In the genomic region with DNA sequence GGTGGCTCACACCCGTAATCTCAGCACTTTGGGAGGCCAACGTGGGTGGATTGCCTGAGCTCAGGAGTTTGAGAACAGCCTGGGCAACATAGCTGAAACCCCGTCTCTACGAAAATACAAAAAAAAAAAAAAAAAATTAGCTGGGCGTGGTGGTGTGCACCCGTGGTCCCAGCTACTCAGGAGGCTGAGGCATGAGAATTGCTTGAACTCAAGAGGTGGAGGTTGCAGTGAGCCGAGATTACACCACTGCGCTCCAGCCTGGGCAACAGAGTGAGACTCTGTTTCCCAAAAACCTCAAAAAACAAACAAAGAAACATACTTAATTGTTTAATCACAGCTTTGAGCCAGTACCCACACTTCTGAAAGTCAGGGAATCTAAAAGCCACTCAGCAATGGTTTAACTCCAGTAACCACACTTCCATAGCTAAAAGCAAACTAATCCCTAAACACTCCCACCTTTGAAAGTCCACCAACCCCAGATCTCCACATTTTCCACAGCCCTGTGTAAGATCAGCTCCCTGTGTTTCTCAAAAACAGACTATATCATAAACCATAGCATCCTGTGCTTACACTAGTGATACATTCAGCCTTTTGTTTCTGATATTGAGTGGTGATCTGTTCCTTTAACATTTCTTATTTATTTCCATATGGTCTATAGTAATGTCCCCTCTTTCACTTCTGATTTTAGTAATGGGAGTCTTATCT, we compare ENCODE assay signal across 1 cellular context.
TF ChIP-seq lines count a peak whose summit lies in the region.

No MANE protein-coding gene starts in this region.

TF ChIP-seq in K562, 482 proteins besides CTCF, POLR2A, EP300 and RAD21 (continued from another document):
- TF ChIP-seq, protein P1, sequence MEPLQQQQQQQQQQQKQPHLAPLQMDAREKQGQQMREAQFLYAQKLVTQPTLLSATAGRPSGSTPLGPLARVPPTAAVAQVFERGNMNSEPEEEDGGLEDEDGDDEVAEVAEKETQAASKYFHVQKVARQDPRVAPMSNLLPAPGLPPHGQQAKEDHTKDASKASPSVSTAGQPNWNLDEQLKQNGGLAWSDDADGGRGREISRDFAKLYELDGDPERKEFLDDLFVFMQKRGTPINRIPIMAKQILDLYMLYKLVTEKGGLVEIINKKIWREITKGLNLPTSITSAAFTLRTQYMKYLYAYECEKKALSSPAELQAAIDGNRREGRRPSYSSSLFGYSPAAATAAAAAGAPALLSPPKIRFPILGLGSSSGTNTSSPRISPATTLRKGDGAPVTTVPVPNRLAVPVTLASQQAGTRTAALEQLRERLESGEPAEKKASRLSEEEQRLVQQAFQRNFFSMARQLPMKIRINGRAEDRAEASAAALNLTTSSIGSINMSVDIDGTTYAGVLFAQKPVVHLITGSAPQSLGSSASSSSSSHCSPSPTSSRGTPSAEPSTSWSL (CRISPR knock-in tag; IDR thresholded peaks at IDR 0.05; ENCODE audit: borderline replicate concordance): no peak
- TF ChIP-seq TFAM (CRISPR knock-in tag; conservative IDR thresholded peaks at IDR 0.05) (no peak), ARID1B (IDR thresholded peaks at IDR 0.05) (0 out of 2 replicates have a peak, but pooled peaks have one; percentile 9), POLR3G (IDR thresholded peaks at IDR 0.05; ENCODE audit: extremely low read depth, insufficient read length, insufficient replicate concordance) (no peak), ERF (CRISPR knock-in tag; IDR thresholded peaks at IDR 0.05) (no peak), CTBP1 (IDR thresholded peaks at IDR 0.05; ENCODE audit: borderline replicate concordance) (no peak), ZNF146 (CRISPR knock-in tag; IDR thresholded peaks at IDR 0.05; ENCODE audit: unreplicated experiment) (no peak), HMG20A (CRISPR knock-in tag; conservative IDR thresholded peaks at IDR 0.05) (no peak), HMG20B (CRISPR knock-in tag; IDR thresholded peaks at IDR 0.05) (no peak)
- TF ChIP-seq, protein P2, sequence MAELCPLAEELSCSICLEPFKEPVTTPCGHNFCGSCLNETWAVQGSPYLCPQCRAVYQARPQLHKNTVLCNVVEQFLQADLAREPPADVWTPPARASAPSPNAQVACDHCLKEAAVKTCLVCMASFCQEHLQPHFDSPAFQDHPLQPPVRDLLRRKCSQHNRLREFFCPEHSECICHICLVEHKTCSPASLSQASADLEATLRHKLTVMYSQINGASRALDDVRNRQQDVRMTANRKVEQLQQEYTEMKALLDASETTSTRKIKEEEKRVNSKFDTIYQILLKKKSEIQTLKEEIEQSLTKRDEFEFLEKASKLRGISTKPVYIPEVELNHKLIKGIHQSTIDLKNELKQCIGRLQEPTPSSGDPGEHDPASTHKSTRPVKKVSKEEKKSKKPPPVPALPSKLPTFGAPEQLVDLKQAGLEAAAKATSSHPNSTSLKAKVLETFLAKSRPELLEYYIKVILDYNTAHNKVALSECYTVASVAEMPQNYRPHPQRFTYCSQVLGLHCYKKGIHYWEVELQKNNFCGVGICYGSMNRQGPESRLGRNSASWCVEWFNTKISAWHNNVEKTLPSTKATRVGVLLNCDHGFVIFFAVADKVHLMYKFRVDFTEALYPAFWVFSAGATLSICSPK (IDR thresholded peaks at IDR 0.05; ENCODE audit: borderline replicate concordance): no peak
- TF ChIP-seq, protein P3, sequence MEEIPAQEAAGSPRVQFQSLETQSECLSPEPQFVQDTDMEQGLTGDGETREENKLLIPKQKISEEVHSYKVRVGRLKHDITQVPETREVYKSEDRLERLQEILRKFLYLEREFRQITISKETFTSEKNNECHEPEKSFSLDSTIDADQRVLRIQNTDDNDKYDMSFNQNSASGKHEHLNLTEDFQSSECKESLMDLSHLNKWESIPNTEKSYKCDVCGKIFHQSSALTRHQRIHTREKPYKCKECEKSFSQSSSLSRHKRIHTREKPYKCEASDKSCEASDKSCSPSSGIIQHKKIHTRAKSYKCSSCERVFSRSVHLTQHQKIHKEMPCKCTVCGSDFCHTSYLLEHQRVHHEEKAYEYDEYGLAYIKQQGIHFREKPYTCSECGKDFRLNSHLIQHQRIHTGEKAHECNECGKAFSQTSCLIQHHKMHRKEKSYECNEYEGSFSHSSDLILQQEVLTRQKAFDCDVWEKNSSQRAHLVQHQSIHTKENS (CRISPR knock-in tag; IDR thresholded peaks at IDR 0.05): no peak
- TF ChIP-seq, protein P4, sequence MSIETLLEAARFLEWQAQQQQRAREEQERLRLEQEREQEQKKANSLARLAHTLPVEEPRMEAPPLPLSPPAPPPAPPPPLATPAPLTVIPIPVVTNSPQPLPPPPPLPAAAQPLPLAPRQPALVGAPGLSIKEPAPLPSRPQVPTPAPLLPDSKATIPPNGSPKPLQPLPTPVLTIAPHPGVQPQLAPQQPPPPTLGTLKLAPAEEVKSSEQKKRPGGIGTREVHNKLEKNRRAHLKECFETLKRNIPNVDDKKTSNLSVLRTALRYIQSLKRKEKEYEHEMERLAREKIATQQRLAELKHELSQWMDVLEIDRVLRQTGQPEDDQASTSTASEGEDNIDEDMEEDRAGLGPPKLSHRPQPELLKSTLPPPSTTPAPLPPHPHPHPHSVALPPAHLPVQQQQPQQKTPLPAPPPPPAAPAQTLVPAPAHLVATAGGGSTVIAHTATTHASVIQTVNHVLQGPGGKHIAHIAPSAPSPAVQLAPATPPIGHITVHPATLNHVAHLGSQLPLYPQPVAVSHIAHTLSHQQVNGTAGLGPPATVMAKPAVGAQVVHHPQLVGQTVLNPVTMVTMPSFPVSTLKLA (conservative IDR thresholded peaks at IDR 0.05): no peak
- TF ChIP-seq, protein P5, sequence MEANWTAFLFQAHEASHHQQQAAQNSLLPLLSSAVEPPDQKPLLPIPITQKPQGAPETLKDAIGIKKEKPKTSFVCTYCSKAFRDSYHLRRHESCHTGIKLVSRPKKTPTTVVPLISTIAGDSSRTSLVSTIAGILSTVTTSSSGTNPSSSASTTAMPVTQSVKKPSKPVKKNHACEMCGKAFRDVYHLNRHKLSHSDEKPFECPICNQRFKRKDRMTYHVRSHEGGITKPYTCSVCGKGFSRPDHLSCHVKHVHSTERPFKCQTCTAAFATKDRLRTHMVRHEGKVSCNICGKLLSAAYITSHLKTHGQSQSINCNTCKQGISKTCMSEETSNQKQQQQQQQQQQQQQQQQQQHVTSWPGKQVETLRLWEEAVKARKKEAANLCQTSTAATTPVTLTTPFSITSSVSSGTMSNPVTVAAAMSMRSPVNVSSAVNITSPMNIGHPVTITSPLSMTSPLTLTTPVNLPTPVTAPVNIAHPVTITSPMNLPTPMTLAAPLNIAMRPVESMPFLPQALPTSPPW (CRISPR knock-in tag; IDR thresholded peaks at IDR 0.05): no peak
- TF ChIP-seq, protein P6, sequence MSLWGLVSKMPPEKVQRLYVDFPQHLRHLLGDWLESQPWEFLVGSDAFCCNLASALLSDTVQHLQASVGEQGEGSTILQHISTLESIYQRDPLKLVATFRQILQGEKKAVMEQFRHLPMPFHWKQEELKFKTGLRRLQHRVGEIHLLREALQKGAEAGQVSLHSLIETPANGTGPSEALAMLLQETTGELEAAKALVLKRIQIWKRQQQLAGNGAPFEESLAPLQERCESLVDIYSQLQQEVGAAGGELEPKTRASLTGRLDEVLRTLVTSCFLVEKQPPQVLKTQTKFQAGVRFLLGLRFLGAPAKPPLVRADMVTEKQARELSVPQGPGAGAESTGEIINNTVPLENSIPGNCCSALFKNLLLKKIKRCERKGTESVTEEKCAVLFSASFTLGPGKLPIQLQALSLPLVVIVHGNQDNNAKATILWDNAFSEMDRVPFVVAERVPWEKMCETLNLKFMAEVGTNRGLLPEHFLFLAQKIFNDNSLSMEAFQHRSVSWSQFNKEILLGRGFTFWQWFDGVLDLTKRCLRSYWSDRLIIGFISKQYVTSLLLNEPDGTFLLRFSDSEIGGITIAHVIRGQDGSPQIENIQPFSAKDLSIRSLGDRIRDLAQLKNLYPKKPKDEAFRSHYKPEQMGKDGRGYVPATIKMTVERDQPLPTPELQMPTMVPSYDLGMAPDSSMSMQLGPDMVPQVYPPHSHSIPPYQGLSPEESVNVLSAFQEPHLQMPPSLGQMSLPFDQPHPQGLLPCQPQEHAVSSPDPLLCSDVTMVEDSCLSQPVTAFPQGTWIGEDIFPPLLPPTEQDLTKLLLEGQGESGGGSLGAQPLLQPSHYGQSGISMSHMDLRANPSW (CRISPR knock-in tag; IDR thresholded peaks at IDR 0.05): no peak
TF ChIP-seq in K562: peak in this region for 34.
